ENCODE assay signal across 17 cellular contexts in genomic region chr15:75672111-75672602, GRCh38. TPM values are rescaled to one million over a fixed set of nuclear protein-coding genes. Genes with fewer than 3 reads are reported as not detected.
DNase-seq lines count a peak whose midpoint lies in the region; ATAC-seq and TF ChIP-seq lines count a peak whose summit lies in the region.
"Had no signal": no experiment of that assay in that cellular context is flagged by ENCODE, and none has a peak within 500 bp of the region (broad histone marks: within the 10 kb centered on the region; RNA-seq: fewer than 3 reads in every experiment).

No MANE protein-coding gene starts in this region.

- DNase-seq in heart right ventricle (no peak), cardiac septum (ENCODE audit: low spot score) (no peak), cerebellar cortex (ENCODE audit: low spot score) (peak; percentile 30), mesothelial cell of epicardium (ENCODE audit: low spot score in 2 of 2, unreplicated experiment in 2 of 2) (no peak), vagina (ENCODE audit: extremely low spot score in 2 of 2) (no peak), BE2C (no peak), NCI-H1694 (lab: John Stamatoyannopoulos, UW) (no peak), Ammon's horn (ENCODE audit: low spot score) (no peak)
- DNase-seq: activated CD4-positive, alpha-beta T cell treated with anti-CD3 and anti-CD28 coated beads for 1 hour; colonic mucosa; foreskin melanocyte; NCI-H446; SHP77 treated with DMSO at 0.1 percent for 48 hours; stimulated activated CD4-positive, alpha-beta T cell treated with anti-CD3 and anti-CD28 coated beads, Interleukin-4, amount 100 ng/mL, for 1 hour; stimulated activated naive CD8-positive, alpha-beta T cell treated with anti-CD3 and anti-CD28 coated beads, Interleukin-15, amount 100 ng/mL, for 72 hours had no signal

- H3K27ac ChIP-seq in heart right ventricle: peak overlapping the region in 7 of 10 donors; percentile 43 to 80 (median 79)
- H3K27ac ChIP-seq in vagina: peak overlapping the region; percentile 84
- H3K27ac ChIP-seq: parathyroid adenoma had no signal

- H3K27me3 Mint-ChIP-seq in mesothelial cell of epicardium (ENCODE audit: low read depth): no peaks in the 10 kb centered on the region
- H3K27me3 Mint-ChIP-seq: activated T-helper 17 cell treated with anti-CD3 and anti-CD28 coated beads, Interleukin-2, amount 50 U/mL, for 72 hours; stimulated activated naive CD8-positive, alpha-beta T cell treated with anti-CD3 and anti-CD28 coated beads, Interleukin-15, amount 100 ng/mL, for 72 hours had no signal

- WGBS in heart right ventricle, 2 donors: 42 to 50% methylated on average over 3 of the region's 3 CpGs

- no peaks in the 10 kb centered on the region for H3K9me3 Mint-ChIP-seq in mesothelial cell of epicardium
- H3K9me3 Mint-ChIP-seq: activated T-helper 17 cell treated with anti-CD3 and anti-CD28 coated beads, Interleukin-2, amount 50 U/mL, for 72 hours; stimulated activated naive CD8-positive, alpha-beta T cell treated with anti-CD3 and anti-CD28 coated beads, Interleukin-15, amount 100 ng/mL, for 72 hours had no signal

- ATAC-seq in heart right ventricle: no peak
- ATAC-seq: activated T-helper 17 cell treated with anti-CD3 and anti-CD28 coated beads, Interleukin-2, amount 50 U/mL, for 72 hours; stimulated activated naive CD8-positive, alpha-beta T cell treated with anti-CD3 and anti-CD28 coated beads, Interleukin-15, amount 100 ng/mL, for 72 hours had no signal

- peaks cover 22% of the 10 kb centered on the region for H3K4me1 Mint-ChIP-seq in mesothelial cell of epicardium
- H3K4me1 Mint-ChIP-seq: activated T-helper 17 cell treated with anti-CD3 and anti-CD28 coated beads, Interleukin-2, amount 50 U/mL, for 72 hours; stimulated activated naive CD8-positive, alpha-beta T cell treated with anti-CD3 and anti-CD28 coated beads, Interleukin-15, amount 100 ng/mL, for 72 hours had no signal

- no peaks in the 10 kb centered on the region for H3K36me3 Mint-ChIP-seq in mesothelial cell of epicardium

- peak overlapping the region; percentile 95 for H3K27ac Mint-ChIP-seq in mesothelial cell of epicardium
- H3K27ac Mint-ChIP-seq: activated T-helper 17 cell treated with anti-CD3 and anti-CD28 coated beads, Interleukin-2, amount 50 U/mL, for 72 hours; stimulated activated naive CD8-positive, alpha-beta T cell treated with anti-CD3 and anti-CD28 coated beads, Interleukin-15, amount 100 ng/mL, for 72 hours had no signal

- H3K27me3 ChIP-seq in heart right ventricle (no peaks in the 10 kb centered on the region), vagina (no peaks in the 10 kb centered on the region), BE2C (no peaks in the 10 kb centered on the region)
- H3K27me3 ChIP-seq: colonic mucosa had no signal

- H3K4me3 ChIP-seq in heart right ventricle (no peak overlapping the region), vagina (no peak overlapping the region), BE2C (ENCODE audit: low read depth, low read length) (no peak overlapping the region)
- H3K4me3 ChIP-seq: colonic mucosa had no signal

- TF ChIP-seq CTCF in heart right ventricle (IDR thresholded peaks at IDR 0.05): no peak
- TF ChIP-seq CTCF in mesothelial cell of epicardium (IDR thresholded peaks at IDR 0.05; ENCODE audit: unreplicated experiment): no peak
- TF ChIP-seq CTCF in vagina (IDR thresholded peaks at IDR 0.05): no peak
- no peak for TF ChIP-seq CTCF in BE2C (IDR thresholded peaks at IDR 0.05; ENCODE audit: low read depth, low read length)

- H3K4me1 ChIP-seq in heart right ventricle: peaks cover 23 to 74% (median 40%) of the 10 kb centered on the region in 9 donors
- H3K4me1 ChIP-seq in vagina: peaks cover 91% of the 10 kb centered on the region
- peaks cover 16% of the 10 kb centered on the region for H3K4me1 ChIP-seq in BE2C

- intact Hi-C loops in heart right ventricle (cut with DNase I) (loop anchor here in 3 of 10 donors (5.0 to 10.0 kb wide), 2 partner anchors 35 to 157 kb away; no protein-coding TSS in a partner anchor), cardiac septum (cut with DNase I) (no loop called here), vagina (cut with DNase I) (no loop called here)

- no peak for TF ChIP-seq POLR2A in vagina (IDR thresholded peaks at IDR 0.05)

- no peaks in the 10 kb centered on the region for H3K9me3 ChIP-seq in heart right ventricle
- H3K9me3 ChIP-seq in vagina: no peaks in the 10 kb centered on the region
- H3K9me3 ChIP-seq in BE2C: no peaks in the 10 kb centered on the region
- H3K9me3 ChIP-seq: colonic mucosa had no signal

- H3K4me3 Mint-ChIP-seq in mesothelial cell of epicardium: no peak overlapping the region
- H3K4me3 Mint-ChIP-seq: activated T-helper 17 cell treated with anti-CD3 and anti-CD28 coated beads, Interleukin-2, amount 50 U/mL, for 72 hours; stimulated activated naive CD8-positive, alpha-beta T cell treated with anti-CD3 and anti-CD28 coated beads, Interleukin-15, amount 100 ng/mL, for 72 hours had no signal

- H3K36me3 ChIP-seq in heart right ventricle (peaks cover 0 to 16% (median 0%) of the 10 kb centered on the region in 9 donors), vagina (peaks cover 0 to 2% of the 10 kb centered on the region in 2 donors), BE2C (no peaks in the 10 kb centered on the region)
- H3K36me3 ChIP-seq: colonic mucosa had no signal

RNA-seq across cellular contexts. Expression of gene SNX33, which starts 24.4 kb away (rescaled TPM):
- 10 to 100 TPM in 4 of 10 donors, 1 to 10 TPM in 6; 7.6 to 14.8 (median 9.8) TPM for total RNA-seq in heart right ventricle
- polyA plus RNA-seq in heart right ventricle: 1 to 10 TPM; 7.4 to 8.1 TPM
- 10.3 TPM for total RNA-seq in cardiac septum
- total RNA-seq in mesothelial cell of epicardium: 22.1 to 23.3 TPM (median 22.8 TPM) in 3 replicates
- total RNA-seq in vagina: 23.6 TPM
- polyA plus RNA-seq in BE2C (2012; ENCODE audit: insufficient read depth, insufficient read length, low read depth): 1.6 TPM

RNA-seq across cellular contexts. Expression of gene IMP3, which starts 32.1 kb away (rescaled TPM):
- total RNA-seq in heart right ventricle (10 to 100 TPM; 33.8 to 57.6 (median 40.2) TPM), cardiac septum (30.0 TPM), mesothelial cell of epicardium (38.6 to 43.6 TPM (median 39.0 TPM) in 3 replicates), vagina (109 TPM)
- 10 to 100 TPM; 33.7 to 77.2 TPM for polyA plus RNA-seq in heart right ventricle
- polyA plus RNA-seq in BE2C (2012; ENCODE audit: insufficient read depth, insufficient read length, low read depth): 427 TPM

RNA-seq across cellular contexts. Expression of gene CSPG4, which starts 40.5 kb away (rescaled TPM):
- total RNA-seq in heart right ventricle (10 to 100 TPM in 8 of 10 donors, 1 to 10 TPM in 2; 7.4 to 19.8 (median 13.0) TPM), cardiac septum (21.3 TPM), mesothelial cell of epicardium (11.3 to 11.8 TPM (median 11.4 TPM) in 3 replicates), vagina (23.1 TPM)
- polyA plus RNA-seq in heart right ventricle: 10 to 100 TPM; 12.1 TPM
- 5.9 TPM for polyA plus RNA-seq in BE2C (2012; ENCODE audit: insufficient read depth, insufficient read length, low read depth)

RNA-seq across cellular contexts. Expression of gene SNUPN, which starts 46.6 kb away (rescaled TPM):
- total RNA-seq in heart right ventricle: 10 to 100 TPM; 12.9 to 18.2 (median 16.1) TPM
- polyA plus RNA-seq in heart right ventricle: 10 to 100 TPM; 14.6 to 17.4 TPM
- 13.6 TPM for total RNA-seq in cardiac septum
- total RNA-seq in mesothelial cell of epicardium: 19.4 to 23.5 TPM (median 23.0 TPM) in 3 replicates
- 21.9 TPM for total RNA-seq in vagina
- polyA plus RNA-seq in BE2C (2012; ENCODE audit: insufficient read depth, insufficient read length, low read depth): 15.7 TPM
